Comparison of ENCODE assay signal across 14 cellular contexts in the genomic region with DNA sequence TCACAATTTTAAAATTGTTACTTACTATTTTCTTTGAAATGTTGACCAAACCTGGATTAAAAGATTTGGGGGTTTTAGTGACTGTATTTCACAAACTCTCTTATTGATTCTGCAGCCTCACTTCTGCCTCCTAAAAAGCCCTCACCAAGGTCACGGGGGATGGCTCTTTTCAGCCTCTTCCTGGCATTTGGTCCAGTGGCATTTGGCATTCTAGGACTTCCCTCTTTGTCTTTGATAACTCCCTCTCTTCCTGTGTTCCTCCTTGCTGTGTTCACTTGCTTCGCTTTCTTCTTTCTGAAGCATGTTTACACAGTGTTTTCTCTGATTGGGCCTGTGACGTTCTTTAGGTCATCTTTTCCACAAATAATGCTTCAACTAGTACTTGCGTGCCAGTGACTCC. TPM values are rescaled to one million over a fixed set of nuclear protein-coding genes. Genes with fewer than 3 reads are reported as not detected.
DNase-seq lines count a peak whose midpoint lies in the region; ATAC-seq and TF ChIP-seq lines count a peak whose summit lies in the region.
"Had no signal": no experiment of that assay in that cellular context is flagged by ENCODE, and none has a peak within 500 bp of the region (broad histone marks: within the 10 kb centered on the region; RNA-seq: fewer than 3 reads in every experiment).

No MANE protein-coding gene starts in this region.

- H2AFZ ChIP-seq in GM23338 (no peak overlapping the region), trophoblast cell (ENCODE audit: insufficient read depth, low read length, poor library complexity) (no peak overlapping the region)

- H2AK5ac ChIP-seq in trophoblast cell (ENCODE audit: low read length), result no peak overlapping the region

- H4K12ac ChIP-seq in trophoblast cell (ENCODE audit: low read depth, low read length), result no peak overlapping the region

- H3K4me3 ChIP-seq in GM23338 (no peak overlapping the region), trophoblast cell (ENCODE audit: low read depth, low read length) (no peak overlapping the region)
- H3K4me3 ChIP-seq: sigmoid colon had no signal

- no peak overlapping the region for H2BK120ac ChIP-seq in trophoblast cell (ENCODE audit: insufficient read depth, low read length, poor library complexity)

- H3F3A ChIP-seq in GM23338 (replicated peaks; ENCODE audit: low read depth), result no peaks in the 10 kb centered on the region; the same call in 1 of the 2 replicates

- H4K91ac ChIP-seq in trophoblast cell (ENCODE audit: low read depth, low read length), result peak overlapping the region; percentile 13

- ATAC-seq in GM23338 (no peak), T-helper 17 cell (no peak), GM18502 (IDR thresholded peaks at IDR 0.05; ENCODE audit: poor library complexity, unreplicated experiment) (no peak), HG03159 (IDR thresholded peaks at IDR 0.05; ENCODE audit: unreplicated experiment) (no peak)

- no peaks in the 10 kb centered on the region for H3K27me3 ChIP-seq in GM23338 (ENCODE audit: insufficient read depth)
- no peaks in the 10 kb centered on the region for H3K27me3 ChIP-seq in trophoblast cell (ENCODE audit: insufficient read depth, low read length)
- H3K27me3 ChIP-seq: sigmoid colon had no signal

- peaks cover 1% of the 10 kb centered on the region for H3K79me1 ChIP-seq in trophoblast cell (ENCODE audit: low read length)

- TF ChIP-seq CTCF in GM23338 (conservative IDR thresholded peaks at IDR 0.05; ENCODE audit: low read depth in 2 of 2), result no peak

- H3K14ac ChIP-seq in trophoblast cell (ENCODE audit: low read length), result no peak overlapping the region

- H3K36me3 Mint-ChIP-seq in GM23338 (ENCODE audit: low read depth) (peaks cover 62% of the 10 kb centered on the region), T-helper 17 cell (ENCODE audit: low read depth) (peaks cover 11% of the 10 kb centered on the region)

- H3K4me2 ChIP-seq in GM23338 (no peak overlapping the region), trophoblast cell (ENCODE audit: low read length) (no peak overlapping the region)

- H3K79me2 ChIP-seq in GM23338 (replicated peaks; ENCODE audit: insufficient read depth) (peaks cover 9% of the 10 kb centered on the region), trophoblast cell (ENCODE audit: control insufficient read depth, insufficient read depth, low read length, poor library complexity) (no peaks in the 10 kb centered on the region)

- no peak overlapping the region for H3K4ac ChIP-seq in trophoblast cell (ENCODE audit: low read depth, low read length)

- H3K9ac ChIP-seq in trophoblast cell (ENCODE audit: low read length), result no peak overlapping the region

- H2BK5ac ChIP-seq in trophoblast cell (ENCODE audit: low read depth, low read length, poor library complexity), result peak overlapping the region; percentile 19

- no peaks in the 10 kb centered on the region for H3K4me1 Mint-ChIP-seq in GM23338
- peaks cover 5% of the 10 kb centered on the region for H3K4me1 Mint-ChIP-seq in T-helper 17 cell

- H4K8ac ChIP-seq in trophoblast cell (ENCODE audit: low read depth, low read length), result no peak overlapping the region

- H3K4me3 Mint-ChIP-seq in GM23338, result no peak overlapping the region
- H3K4me3 Mint-ChIP-seq in T-helper 17 cell, result no peak overlapping the region

- H3K36me3 ChIP-seq in GM23338 (ENCODE audit: insufficient read depth) (peaks cover 32% of the 10 kb centered on the region), trophoblast cell (ENCODE audit: control insufficient read depth in 1 of 2, insufficient read depth in 2 of 2, low read length in 2 of 2) (peaks cover 11 to 12% of the 10 kb centered on the region in 2 experiments)

- peaks cover 4% of the 10 kb centered on the region; the same call in 1 of the 2 replicates for H4K20me1 ChIP-seq in GM23338 (replicated peaks; ENCODE audit: insufficient read depth)

- peaks cover 1% of the 10 kb centered on the region for H3K27me3 Mint-ChIP-seq in GM23338 (ENCODE audit: insufficient read depth, low read depth, poor library complexity)
- H3K27me3 Mint-ChIP-seq in T-helper 17 cell, result no peaks in the 10 kb centered on the region

- H3K18ac ChIP-seq in trophoblast cell (ENCODE audit: low read length), result no peak overlapping the region

- H3K9me3 ChIP-seq in T-helper 17 cell (ENCODE audit: control insufficient read depth, low read length, poor library complexity, severe bottlenecking) (no peaks in the 10 kb centered on the region), trophoblast cell (ENCODE audit: insufficient read depth, low read depth, low read length) (peaks cover 5% of the 10 kb centered on the region)
- H3K9me3 ChIP-seq: sigmoid colon had no signal

- no CpG with 5 or more reads among the region's 4 CpGs for WGBS in trophoblast cell (ENCODE audit: extremely low coverage, insufficient coverage, insufficient read length)

- peak overlapping the region; percentile 32 for H2BK12ac ChIP-seq in trophoblast cell (ENCODE audit: low read length)

- H3K4me1 ChIP-seq in GM23338 (ENCODE audit: insufficient read depth) (no peaks in the 10 kb centered on the region), trophoblast cell (ENCODE audit: control insufficient read depth in 1 of 2, insufficient read depth in 2 of 2, low read length in 2 of 2) (peaks cover 2 to 4% of the 10 kb centered on the region in 2 experiments)

- DNase-seq in GM23338 (ENCODE audit: low spot score), result no peak
- no peak for DNase-seq in T-helper 17 cell
- DNase-seq in epithelial cell of prostate (ENCODE audit: low read depth, low spot score), result no peak
- no peak for DNase-seq in trophoblast cell
- DNase-seq in NCI-H1048 (lab: John Stamatoyannopoulos, UW), result no peak
- no peak for DNase-seq in NCI-H1930 (lab: John Stamatoyannopoulos, UW)
- DNase-seq: activated CD4-positive, alpha-beta T cell treated with anti-CD3 and anti-CD28 coated beads for 1 hour; NCI-H1694 treated with DMSO at 0.1 percent for 48 hours; nucleus accumbens; SHP77; sigmoid colon had no signal

- H3K9me3 Mint-ChIP-seq in GM23338, result peaks cover 25% of the 10 kb centered on the region

- H3K27ac Mint-ChIP-seq in GM23338, result peak overlapping the region; percentile 7; the same call in 1 of the 2 replicates
- peak overlapping the region; percentile 81 for H3K27ac Mint-ChIP-seq in T-helper 17 cell

- no peak overlapping the region for H3K23ac ChIP-seq in trophoblast cell (ENCODE audit: low read length)

- no peaks in the 10 kb centered on the region for H3K9me2 ChIP-seq in GM23338 (ENCODE audit: insufficient read depth)

- H3K27ac ChIP-seq in GM23338 (ENCODE audit: low read depth), result no peak overlapping the region
- peak overlapping the region; percentile 66 for H3K27ac ChIP-seq in epithelial cell of prostate
- H3K27ac ChIP-seq in trophoblast cell (ENCODE audit: low read depth, low read length), result no peak overlapping the region

TF ChIP-seq in GM23338, 12 proteins besides CTCF, POLR2A, EP300 and RAD21 (continues in another document):
- TF ChIP-seq JUNB (IDR thresholded peaks at IDR 0.05; ENCODE audit: unreplicated experiment) (no peak), POLR2AphosphoS5 (IDR thresholded peaks at IDR 0.05; ENCODE audit: low read depth) (no peak), ZNF331 (CRISPR knock-in tag; IDR thresholded peaks at IDR 0.05; ENCODE audit: low read depth) (no peak)
- TF ChIP-seq, protein P1, sequence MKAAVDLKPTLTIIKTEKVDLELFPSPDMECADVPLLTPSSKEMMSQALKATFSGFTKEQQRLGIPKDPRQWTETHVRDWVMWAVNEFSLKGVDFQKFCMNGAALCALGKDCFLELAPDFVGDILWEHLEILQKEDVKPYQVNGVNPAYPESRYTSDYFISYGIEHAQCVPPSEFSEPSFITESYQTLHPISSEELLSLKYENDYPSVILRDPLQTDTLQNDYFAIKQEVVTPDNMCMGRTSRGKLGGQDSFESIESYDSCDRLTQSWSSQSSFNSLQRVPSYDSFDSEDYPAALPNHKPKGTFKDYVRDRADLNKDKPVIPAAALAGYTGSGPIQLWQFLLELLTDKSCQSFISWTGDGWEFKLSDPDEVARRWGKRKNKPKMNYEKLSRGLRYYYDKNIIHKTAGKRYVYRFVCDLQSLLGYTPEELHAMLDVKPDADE (IDR thresholded peaks at IDR 0.05), result no peak

RNA-seq across cellular contexts. Expression of a gene that starts 21.5 kb away (rescaled TPM):
- total RNA-seq in GM23338 (2014; rRNA removed; shearing (Covaris generic)), result 34.8 and 45.3 TPM in 2 replicates
- 12.8 and 17.9 TPM in 2 replicates for polyA plus RNA-seq in GM23338 (2016; fragmentation: Nextera tagmentation; extraction: Ambion mirVana)
- total RNA-seq in T-helper 17 cell, result 10 to 100 TPM; 10.2 to 11.1 TPM
- polyA plus RNA-seq in trophoblast cell (2013), result 14.2 and 16.6 TPM in 2 replicates

RNA-seq across cellular contexts. Expression of a gene that starts 53.4 kb away (rescaled TPM):
- total RNA-seq in GM23338 (2014; rRNA removed; shearing (Covaris generic)), result 41.3 and 43.1 TPM in 2 replicates
- polyA plus RNA-seq in GM23338 (2016; fragmentation: Nextera tagmentation; extraction: Ambion mirVana), result 49.0 and 51.3 TPM in 2 replicates
- total RNA-seq in T-helper 17 cell, result not detected
- 64.3 and 67.0 TPM in 2 replicates for polyA plus RNA-seq in trophoblast cell (2013)
- total RNA-seq: activated naive CD4-positive, alpha-beta T cell treated with anti-CD3 and anti-CD28 coated beads, Interleukin-2, amount 50 U/mL, for 72 hours had no signal

Comparison
In these comparisons a context has a peak if more than half of its experiments do, and no peak if none do; other contexts are left out.
1. RNA of a gene that starts 53.4 kb away (total RNA-seq): 41.3 to 43.1 TPM in GM23338; not detected in T-helper 17 cell; every median in the first group is over 10 times any median in the second.